Comparison of ENCODE assay signal across 31 cellular contexts in genomic region chr1:1181938-1182410, GRCh38. TPM values are rescaled to one million over a fixed set of nuclear protein-coding genes. Genes with fewer than 3 reads are reported as not detected.
DNase-seq lines count a peak whose midpoint lies in the region; ATAC-seq, FAIRE-seq and TF ChIP-seq lines count a peak whose summit lies in the region.
"Had no signal": no experiment of that assay in that cellular context is flagged by ENCODE, and none has a peak within 500 bp of the region (broad histone marks: within the 10 kb centered on the region; RNA-seq: fewer than 3 reads in every experiment).

No MANE protein-coding gene starts in this region.

- no peak overlapping the region for H2BK120ac ChIP-seq in trophoblast cell (ENCODE audit: insufficient read depth, low read length, poor library complexity)

- no peak overlapping the region for H3K9ac ChIP-seq in kidney (ENCODE audit: low read length in 2 of 2)
- no peak overlapping the region for H3K9ac ChIP-seq in trophoblast cell (ENCODE audit: low read length)

- H3K27ac Mint-ChIP-seq in activated naive CD4-positive, alpha-beta T cell treated with anti-CD3 and anti-CD28 coated beads, Interleukin-2, amount 10 ng/mL, durations not matched to agents 7 days and 5 days: no peak overlapping the region
- H3K27ac Mint-ChIP-seq in activated T-helper 2 cell treated with anti-CD3 and anti-CD28 coated beads, Interferon-gamma antibody, Interleukin-2, Interleukin-4, amounts not matched to agents 10 μg/mL and 5 μg/mL and 100 μg/mL, durations not matched to agents 14 hours and 24 hours and 36 hours: no peak overlapping the region
- H3K27ac Mint-ChIP-seq: activated B cell treated with CpG ODN at 0.5 μM for 24 hours; activated T-cell treated with anti-CD3 and anti-CD28 coated beads, Interleukin-2, amount 50 U/mL, for 24 hours; CD4-positive, alpha-beta T cell; dendritic cell treated with granulocyte-macrophage colony-stimulating factor and Interleukin-4, amounts not matched to agents 40 ng/mL and 50 ng/mL, for 4 days; T-cell had no signal

- H3K4me3 ChIP-seq in RWPE2 (ENCODE audit: severe bottlenecking): no peak overlapping the region
- no peak overlapping the region for H3K4me3 ChIP-seq in kidney (ENCODE audit: low read length in 2 of 2)
- H3K4me3 ChIP-seq in psoas muscle: no peak overlapping the region
- H3K4me3 ChIP-seq in trophoblast cell (ENCODE audit: low read depth, low read length): no peak overlapping the region
- H3K4me3 ChIP-seq: sigmoid colon, SJSA1, vagina had no signal

- no peaks in the 10 kb centered on the region for H3K79me2 ChIP-seq in trophoblast cell (ENCODE audit: control insufficient read depth, insufficient read depth, low read length, poor library complexity)

- no peak overlapping the region for H3K4ac ChIP-seq in trophoblast cell (ENCODE audit: low read depth, low read length)

- peaks cover 44% of the 10 kb centered on the region for H3K27me3 Mint-ChIP-seq in activated naive CD4-positive, alpha-beta T cell treated with anti-CD3 and anti-CD28 coated beads, Interleukin-2, amount 10 ng/mL, durations not matched to agents 7 days and 5 days
- peaks cover 1% of the 10 kb centered on the region for H3K27me3 Mint-ChIP-seq in activated T-helper 2 cell treated with anti-CD3 and anti-CD28 coated beads, Interferon-gamma antibody, Interleukin-2, Interleukin-4, amounts not matched to agents 10 μg/mL and 5 μg/mL and 100 μg/mL, durations not matched to agents 14 hours and 24 hours and 36 hours (ENCODE audit: low read depth)

- no peaks in the 10 kb centered on the region for H3K27me3 ChIP-seq in RWPE2 (ENCODE audit: insufficient read depth, poor library complexity, severe bottlenecking)
- peaks cover 0 to 42% (median 8%) of the 10 kb centered on the region in 3 donors for H3K27me3 ChIP-seq in psoas muscle (ENCODE audit: insufficient read depth in 3 of 3, low read length in 2 of 3)
- no peaks in the 10 kb centered on the region for H3K27me3 ChIP-seq in trophoblast cell (ENCODE audit: insufficient read depth, low read length)

- no peak overlapping the region for H4K8ac ChIP-seq in trophoblast cell (ENCODE audit: low read depth, low read length)

- no peak overlapping the region for H4K91ac ChIP-seq in trophoblast cell (ENCODE audit: low read depth, low read length)

- ATAC-seq in RWPE2 (ENCODE audit: low read depth) (no peak), psoas muscle (no peak), GM19324 (IDR thresholded peaks at IDR 0.05; ENCODE audit: low FRiP score, unreplicated experiment) (no peak)
- ATAC-seq: stimulated activated naive CD8-positive, alpha-beta T cell treated with anti-CD3 and anti-CD28 coated beads, Interleukin-15, amount 100 ng/mL, for 72 hours had no signal

- H3K4me3 Mint-ChIP-seq in activated naive CD4-positive, alpha-beta T cell treated with anti-CD3 and anti-CD28 coated beads, Interleukin-2, amount 10 ng/mL, durations not matched to agents 7 days and 5 days: no peak overlapping the region
- no peak overlapping the region for H3K4me3 Mint-ChIP-seq in activated T-helper 2 cell treated with anti-CD3 and anti-CD28 coated beads, Interferon-gamma antibody, Interleukin-2, Interleukin-4, amounts not matched to agents 10 μg/mL and 5 μg/mL and 100 μg/mL, durations not matched to agents 14 hours and 24 hours and 36 hours (ENCODE audit: low read depth)
- H3K4me3 Mint-ChIP-seq: activated B cell treated with CpG ODN at 0.5 μM for 24 hours; activated CD4-positive, alpha-beta T cell treated with anti-CD3 and anti-CD28 coated beads, Interleukin-2, amount 10 ng/mL, durations not matched to agents 7 days and 5 days; activated T-cell treated with anti-CD3 and anti-CD28 coated beads, Interleukin-2, amount 50 U/mL, for 24 hours; CD4-positive, alpha-beta T cell; dendritic cell treated with granulocyte-macrophage colony-stimulating factor and Interleukin-4, amounts not matched to agents 40 ng/mL and 50 ng/mL, for 4 days had no signal

- DNase-seq in activated naive CD4-positive, alpha-beta T cell treated with anti-CD3 and anti-CD28 coated beads, Interleukin-2, amount 10 ng/mL, durations not matched to agents 7 days and 5 days: peak; percentile 17
- no peak for DNase-seq in activated naive CD4-positive, alpha-beta T cell (lab: John Stamatoyannopoulos, UW)
- DNase-seq in RWPE2 (ENCODE audit: low spot score) (peak; percentile 54), kidney (peak; percentile 67), psoas muscle (peak; percentile 10 to 53), trophoblast cell (no peak)
- DNase-seq in activated T-helper 2 cell treated with anti-CD3 and anti-CD28 coated beads, Interferon-gamma antibody, Interleukin-2, Interleukin-4, amounts not matched to agents 10 μg/mL and 5 μg/mL and 100 μg/mL, durations not matched to agents 14 hours and 24 hours and 36 hours (ENCODE audit: low spot score): no peak
- DNase-seq: activated CD4-positive, alpha-beta T cell treated with anti-CD3 and anti-CD28 coated beads, Interleukin-2, amount 10 ng/mL, durations not matched to agents 7 days and 5 days; activated gamma-delta T cell; activated T-cell treated with anti-CD3 and anti-CD28 coated beads, Interleukin-2, amount 50 U/mL, for 24 hours; central memory CD4-positive, alpha-beta T cell; DND-41; foreskin fibroblast; NCI-H1436 treated with DMSO at 0.1 percent for 48 hours; NCI-H748 treated with DMSO at 0.1 percent for 48 hours; sigmoid colon; stimulated activated CD4-positive, alpha-beta T cell treated with anti-CD3 and anti-CD28 coated beads, Interleukin-12 subunit alpha, Interleukin-12 subunit beta, amount 100 ng/mL, for 4 hours; stimulated activated CD4-positive, alpha-beta T cell treated with anti-CD3 and anti-CD28 coated beads, Interleukin-2, amount 100 ng/mL, for 48 hours; stimulated activated naive CD8-positive, alpha-beta T cell treated with anti-CD3 and anti-CD28 coated beads, Interleukin-15, amount 100 ng/mL, for 72 hours had no signal

- H4K12ac ChIP-seq in trophoblast cell (ENCODE audit: low read depth, low read length): no peak overlapping the region

- TF ChIP-seq CTCF in RWPE2 (IDR thresholded peaks at IDR 0.05; ENCODE audit: poor library complexity, severe bottlenecking) (no peak), kidney (IDR thresholded peaks at IDR 0.05; ENCODE audit: borderline replicate concordance, extremely low read depth, insufficient read depth) (no peak), psoas muscle (IDR thresholded peaks at IDR 0.05) (no peak)

- no peaks in the 10 kb centered on the region for H3K36me3 Mint-ChIP-seq in activated naive CD4-positive, alpha-beta T cell treated with anti-CD3 and anti-CD28 coated beads, Interleukin-2, amount 10 ng/mL, durations not matched to agents 7 days and 5 days
- no peaks in the 10 kb centered on the region for H3K36me3 Mint-ChIP-seq in activated T-helper 2 cell treated with anti-CD3 and anti-CD28 coated beads, Interferon-gamma antibody, Interleukin-2, Interleukin-4, amounts not matched to agents 10 μg/mL and 5 μg/mL and 100 μg/mL, durations not matched to agents 14 hours and 24 hours and 36 hours (ENCODE audit: low read depth)
- H3K36me3 Mint-ChIP-seq: T-cell had no signal

- H2AK5ac ChIP-seq in trophoblast cell (ENCODE audit: low read length): no peak overlapping the region

- H3K4me1 ChIP-seq in RWPE2 (ENCODE audit: insufficient read depth, poor library complexity, severe bottlenecking): no peaks in the 10 kb centered on the region
- H3K4me1 ChIP-seq in kidney (ENCODE audit: control insufficient read depth in 1 of 2, insufficient read depth in 1 of 2, low read depth in 1 of 2, low read length in 2 of 2): no peaks in the 10 kb centered on the region
- H3K4me1 ChIP-seq in psoas muscle: no peaks in the 10 kb centered on the region
- peaks cover 0 to under 1% of the 10 kb centered on the region in 2 experiments for H3K4me1 ChIP-seq in trophoblast cell (ENCODE audit: control insufficient read depth in 1 of 2, insufficient read depth in 2 of 2, low read length in 2 of 2)
- H3K4me1 ChIP-seq: sigmoid colon, SJSA1, vagina had no signal

- H3K36me3 ChIP-seq in RWPE2 (ENCODE audit: low read depth) (no peaks in the 10 kb centered on the region), kidney (ENCODE audit: control insufficient read depth in 1 of 2, insufficient read depth in 2 of 2, low read length in 2 of 2) (no peaks in the 10 kb centered on the region), psoas muscle (ENCODE audit: insufficient read depth in 1 of 2, low read depth in 1 of 2) (no peaks in the 10 kb centered on the region), trophoblast cell (ENCODE audit: control insufficient read depth in 1 of 2, insufficient read depth in 2 of 2, low read length in 2 of 2) (no peaks in the 10 kb centered on the region)
- H3K36me3 ChIP-seq: sigmoid colon, SJSA1, vagina had no signal

- H2BK12ac ChIP-seq in trophoblast cell (ENCODE audit: low read length): no peak overlapping the region

- no peak for FAIRE-seq in kidney (lab: Jason Lieb, UNC)
- FAIRE-seq: D721Med, H54 had no signal

- CTCF ChIA-PET in activated naive CD4-positive, alpha-beta T cell treated with anti-CD3 and anti-CD28 coated beads, Interleukin-2, amount 10 ng/mL, durations not matched to agents 7 days and 5 days (lab: Charles Lee): no interaction called here

- H2BK5ac ChIP-seq in trophoblast cell (ENCODE audit: low read depth, low read length, poor library complexity): no peak overlapping the region

- H3K23ac ChIP-seq in trophoblast cell (ENCODE audit: low read length): no peak overlapping the region

- H3K18ac ChIP-seq in trophoblast cell (ENCODE audit: low read length): no peak overlapping the region

- H3K27ac ChIP-seq in RWPE2 (ENCODE audit: poor library complexity, severe bottlenecking): no peak overlapping the region
- no peak overlapping the region for H3K27ac ChIP-seq in kidney (ENCODE audit: low read depth in 2 of 2, low read length in 2 of 2)
- H3K27ac ChIP-seq in psoas muscle: no peak overlapping the region
- H3K27ac ChIP-seq in trophoblast cell (ENCODE audit: low read depth, low read length): no peak overlapping the region
- H3K27ac ChIP-seq: sigmoid colon, SJSA1, vagina had no signal

- 41 to 62% (median 61%) methylated on average over 21 of the region's 21 CpGs for WGBS in psoas muscle, 3 donors
- WGBS in trophoblast cell (ENCODE audit: extremely low coverage, insufficient coverage, insufficient read length): no CpG with 5 or more reads among the region's 21 CpGs

- no peaks in the 10 kb centered on the region for H3K9me3 Mint-ChIP-seq in activated naive CD4-positive, alpha-beta T cell treated with anti-CD3 and anti-CD28 coated beads, Interleukin-2, amount 10 ng/mL, durations not matched to agents 7 days and 5 days
- H3K9me3 Mint-ChIP-seq in activated T-helper 2 cell treated with anti-CD3 and anti-CD28 coated beads, Interferon-gamma antibody, Interleukin-2, Interleukin-4, amounts not matched to agents 10 μg/mL and 5 μg/mL and 100 μg/mL, durations not matched to agents 14 hours and 24 hours and 36 hours: no peaks in the 10 kb centered on the region
- H3K9me3 Mint-ChIP-seq: activated B cell treated with CpG ODN at 0.5 μM for 24 hours; activated CD4-positive, alpha-beta T cell treated with anti-CD3 and anti-CD28 coated beads, Interleukin-2, amount 10 ng/mL, durations not matched to agents 7 days and 5 days; activated T-cell treated with anti-CD3 and anti-CD28 coated beads, Interleukin-2, amount 50 U/mL, for 24 hours; CD4-positive, alpha-beta T cell; dendritic cell treated with granulocyte-macrophage colony-stimulating factor and Interleukin-4, amounts not matched to agents 40 ng/mL and 50 ng/mL, for 4 days; neural crest cell; stimulated activated naive CD8-positive, alpha-beta T cell treated with anti-CD3 and anti-CD28 coated beads, Interleukin-15, amount 100 ng/mL, for 72 hours; T-cell had no signal

- no peak overlapping the region for H3K14ac ChIP-seq in trophoblast cell (ENCODE audit: low read length)

- H3K4me1 Mint-ChIP-seq in activated naive CD4-positive, alpha-beta T cell treated with anti-CD3 and anti-CD28 coated beads, Interleukin-2, amount 10 ng/mL, durations not matched to agents 7 days and 5 days: peaks cover 2% of the 10 kb centered on the region
- H3K4me1 Mint-ChIP-seq in activated T-helper 2 cell treated with anti-CD3 and anti-CD28 coated beads, Interferon-gamma antibody, Interleukin-2, Interleukin-4, amounts not matched to agents 10 μg/mL and 5 μg/mL and 100 μg/mL, durations not matched to agents 14 hours and 24 hours and 36 hours (ENCODE audit: low read depth): no peaks in the 10 kb centered on the region
- H3K4me1 Mint-ChIP-seq: activated B cell treated with CpG ODN at 0.5 μM for 24 hours had no signal

- no peak overlapping the region for H2AFZ ChIP-seq in trophoblast cell (ENCODE audit: insufficient read depth, low read length, poor library complexity)

- H3K4me2 ChIP-seq in trophoblast cell (ENCODE audit: low read length): no peak overlapping the region

- H3K9me3 ChIP-seq in RWPE2 (ENCODE audit: severe bottlenecking): no peaks in the 10 kb centered on the region
- no peaks in the 10 kb centered on the region for H3K9me3 ChIP-seq in kidney (ENCODE audit: control insufficient read depth in 1 of 2, low read length in 2 of 2)
- H3K9me3 ChIP-seq in psoas muscle: no peaks in the 10 kb centered on the region
- H3K9me3 ChIP-seq in trophoblast cell (ENCODE audit: insufficient read depth, low read depth, low read length): peaks cover 8% of the 10 kb centered on the region
- H3K9me3 ChIP-seq: sigmoid colon, SJSA1, vagina had no signal

- intact Hi-C loops in kidney (cut with DNase I) (no loop called here), psoas muscle (cut with DNase I) (no loop called here)
- intact Hi-C loops in activated T-helper 2 cell treated with anti-CD3 and anti-CD28 coated beads, Interferon-gamma antibody, Interleukin-2, Interleukin-4, amounts not matched to agents 10 μg/mL and 5 μg/mL and 100 μg/mL, durations not matched to agents 14 hours and 24 hours and 36 hours (cut with micrococcal nuclease): no loop called here

- H3K79me1 ChIP-seq in trophoblast cell (ENCODE audit: low read length): no peaks in the 10 kb centered on the region

RNA-seq across cellular contexts. Expression of gene TTLL10, which starts 8.3 kb away (rescaled TPM):
- 1.5 TPM for total RNA-seq in kidney
- not detected for polyA plus RNA-seq in kidney (ENCODE audit: insufficient read depth, low read depth, low replicate concordance)
- under 1 TPM in 1 of 4 donors, not detected in 3; 0.27 TPM for total RNA-seq in psoas muscle
- polyA plus RNA-seq in psoas muscle: under 1 TPM; 0.03 to 0.10 (median 0.10) TPM
- total RNA-seq in activated T-helper 2 cell treated with anti-CD3 and anti-CD28 coated beads, Interferon-gamma antibody, Interleukin-2, Interleukin-4, amounts not matched to agents 10 μg/mL and 5 μg/mL and 100 μg/mL, durations not matched to agents 14 hours and 24 hours and 36 hours: not detected in 2 replicates
- not detected in 2 replicates for polyA plus RNA-seq in trophoblast cell (2013)
- total RNA-seq: A172, kidney epithelial cell, neural crest cell, sigmoid colon, SJSA1, vagina had no signal

RNA-seq across cellular contexts. Expression of gene TNFRSF18, which starts 24.4 kb away (rescaled TPM):
- 8.1 TPM for total RNA-seq in kidney
- polyA plus RNA-seq in kidney (ENCODE audit: insufficient read depth, low read depth, low replicate concordance): not detected
- total RNA-seq in psoas muscle: under 1 TPM in 1 of 4 donors, not detected in 3; 0.27 TPM
- under 1 TPM; 0.04 to 0.76 (median 0.13) TPM for polyA plus RNA-seq in psoas muscle
- 219 and 231 TPM in 2 replicates for total RNA-seq in activated T-helper 2 cell treated with anti-CD3 and anti-CD28 coated beads, Interferon-gamma antibody, Interleukin-2, Interleukin-4, amounts not matched to agents 10 μg/mL and 5 μg/mL and 100 μg/mL, durations not matched to agents 14 hours and 24 hours and 36 hours
- not detected in 2 replicates for polyA plus RNA-seq in trophoblast cell (2013)
- total RNA-seq: A172, neural crest cell, SJSA1 had no signal

RNA-seq across cellular contexts. Expression of gene TNFRSF4, which starts 32.0 kb away (rescaled TPM):
- total RNA-seq in kidney: 5.1 TPM
- polyA plus RNA-seq in kidney (ENCODE audit: insufficient read depth, low read depth, low replicate concordance): 3.3 TPM
- 1 to 10 TPM; 1.4 to 4.6 (median 3.7) TPM for total RNA-seq in psoas muscle
- 1 to 10 TPM; 1.7 to 3.8 (median 2.6) TPM for polyA plus RNA-seq in psoas muscle
- total RNA-seq in activated T-helper 2 cell treated with anti-CD3 and anti-CD28 coated beads, Interferon-gamma antibody, Interleukin-2, Interleukin-4, amounts not matched to agents 10 μg/mL and 5 μg/mL and 100 μg/mL, durations not matched to agents 14 hours and 24 hours and 36 hours: 441 and 458 TPM in 2 replicates
- polyA plus RNA-seq in trophoblast cell (2013): 0.07 and 0.08 TPM in 2 replicates
- total RNA-seq: A172, SJSA1, vagina had no signal

RNA-seq across cellular contexts. Expression of gene SDF4, which starts 49.8 kb away (rescaled TPM):
- total RNA-seq in kidney (160 TPM), psoas muscle (100 to 1,000 TPM in 1 of 4 donors, 10 to 100 TPM in 3; 70.6 to 109 (median 82.5) TPM)
- polyA plus RNA-seq in kidney (ENCODE audit: insufficient read depth, low read depth, low replicate concordance) (143 TPM), psoas muscle (100 to 1,000 TPM in 2 of 3 donors, 10 to 100 TPM in 1; 67.5 to 129 (median 108) TPM)
- total RNA-seq in activated T-helper 2 cell treated with anti-CD3 and anti-CD28 coated beads, Interferon-gamma antibody, Interleukin-2, Interleukin-4, amounts not matched to agents 10 μg/mL and 5 μg/mL and 100 μg/mL, durations not matched to agents 14 hours and 24 hours and 36 hours: 161 and 164 TPM in 2 replicates
- 136 and 142 TPM in 2 replicates for polyA plus RNA-seq in trophoblast cell (2013)

RNA-seq across cellular contexts. Expression of gene B3GALT6, which starts 50.1 kb away (rescaled TPM):
- total RNA-seq in kidney (20.3 TPM), psoas muscle (10 to 100 TPM in 3 of 4 donors, 1 to 10 TPM in 1; 8.9 to 13.7 (median 11.1) TPM)
- polyA plus RNA-seq in kidney (ENCODE audit: insufficient read depth, low read depth, low replicate concordance) (13.7 TPM), psoas muscle (10 to 100 TPM in 2 of 3 donors, 1 to 10 TPM in 1; 7.7 to 30.3 (median 15.6) TPM)
- total RNA-seq in activated T-helper 2 cell treated with anti-CD3 and anti-CD28 coated beads, Interferon-gamma antibody, Interleukin-2, Interleukin-4, amounts not matched to agents 10 μg/mL and 5 μg/mL and 100 μg/mL, durations not matched to agents 14 hours and 24 hours and 36 hours: 34.6 and 35.8 TPM in 2 replicates
- polyA plus RNA-seq in trophoblast cell (2013): 16.1 and 16.2 TPM in 2 replicates

Comparison
In these comparisons a context has a peak if more than half of its experiments do, and no peak if none do; other contexts are left out.
1. DNase-seq: peak in activated naive CD4-positive, alpha-beta T cell treated with anti-CD3 and anti-CD28 coated beads, Interleukin-2, amount 10 ng/mL, durations not matched to agents 7 days and 5 days (single experiment), RWPE2 (single experiment), kidney (single experiment) and psoas muscle (2 of 2); none in activated naive CD4-positive, alpha-beta T cell (0 of 4), activated T-helper 2 cell treated with anti-CD3 and anti-CD28 coated beads, Interferon-gamma antibody, Interleukin-2, Interleukin-4, amounts not matched to agents 10 μg/mL and 5 μg/mL and 100 μg/mL, durations not matched to agents 14 hours and 24 hours and 36 hours (single experiment) and trophoblast cell (0 of 2).
2. RNA of gene TNFRSF18, which starts 24.4 kb away (total RNA-seq): 219 to 231 TPM in activated T-helper 2 cell treated with anti-CD3 and anti-CD28 coated beads, Interferon-gamma antibody, Interleukin-2, Interleukin-4, amounts not matched to agents 10 μg/mL and 5 μg/mL and 100 μg/mL, durations not matched to agents 14 hours and 24 hours and 36 hours; 8.1 TPM in kidney (single experiment) and 0.27 TPM in psoas muscle; every median in the first group is over 10 times any median in the second.
3. RNA of gene TNFRSF4, which starts 32.0 kb away (total RNA-seq): 441 to 458 TPM in activated T-helper 2 cell treated with anti-CD3 and anti-CD28 coated beads, Interferon-gamma antibody, Interleukin-2, Interleukin-4, amounts not matched to agents 10 μg/mL and 5 μg/mL and 100 μg/mL, durations not matched to agents 14 hours and 24 hours and 36 hours; 5.1 TPM in kidney (single experiment) and 1.4 to 4.6 TPM in psoas muscle; every median in the first group is over 10 times any median in the second.